Comparison of ENCODE assay signal across 1 cellular context in the genomic region with DNA sequence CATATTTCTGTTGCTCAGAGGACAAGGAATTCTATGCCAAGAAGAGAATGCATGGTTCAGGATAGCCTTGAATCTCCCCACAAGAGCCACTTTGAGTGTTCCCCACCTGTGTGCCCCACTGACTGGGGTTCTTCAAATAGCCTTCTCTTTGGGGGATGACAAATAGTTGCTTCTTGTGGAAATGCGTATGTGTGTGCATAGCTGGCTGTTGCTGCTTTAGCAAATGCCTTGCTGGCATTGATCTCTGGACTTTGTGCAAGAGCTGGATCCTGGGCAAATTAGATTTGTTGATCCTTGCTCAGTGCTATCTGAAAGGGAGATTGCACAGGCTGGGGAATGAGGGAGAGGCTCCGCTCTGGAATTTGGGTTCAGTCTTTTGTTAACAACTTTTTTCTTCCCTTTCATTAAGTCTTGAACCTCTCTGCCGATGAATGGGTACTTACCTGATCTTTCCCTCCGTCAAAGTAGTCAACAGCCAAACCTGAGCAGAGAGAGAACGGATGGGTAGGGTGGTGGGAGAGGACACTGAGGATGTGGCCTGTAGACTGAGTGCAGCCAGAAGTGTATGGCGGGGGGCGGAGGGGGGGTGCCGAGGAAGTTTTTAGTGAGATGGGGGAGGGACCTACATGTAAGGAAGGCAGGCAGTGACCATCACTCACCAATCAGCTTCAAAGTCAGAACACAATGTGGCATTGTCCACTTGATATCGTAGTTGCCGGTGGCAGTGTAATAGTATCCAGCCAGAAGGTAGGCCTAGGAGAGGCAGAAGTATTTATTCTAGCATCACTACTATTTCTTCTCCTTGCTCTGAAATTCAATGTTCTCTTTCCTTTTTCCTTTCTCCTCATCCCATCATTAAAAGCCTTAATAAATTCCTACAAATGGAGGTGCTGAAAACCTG.
A peak's percentile ranks its signal among the peaks of the same experiment; 100 is the strongest.
TF ChIP-seq lines count a peak whose summit lies in the region.

No MANE protein-coding gene starts in this region.

TF ChIP-seq in HepG2, 621 proteins besides CTCF, POLR2A, EP300 and RAD21 (continued from another document and continues in another):
- TF ChIP-seq, protein P1, sequence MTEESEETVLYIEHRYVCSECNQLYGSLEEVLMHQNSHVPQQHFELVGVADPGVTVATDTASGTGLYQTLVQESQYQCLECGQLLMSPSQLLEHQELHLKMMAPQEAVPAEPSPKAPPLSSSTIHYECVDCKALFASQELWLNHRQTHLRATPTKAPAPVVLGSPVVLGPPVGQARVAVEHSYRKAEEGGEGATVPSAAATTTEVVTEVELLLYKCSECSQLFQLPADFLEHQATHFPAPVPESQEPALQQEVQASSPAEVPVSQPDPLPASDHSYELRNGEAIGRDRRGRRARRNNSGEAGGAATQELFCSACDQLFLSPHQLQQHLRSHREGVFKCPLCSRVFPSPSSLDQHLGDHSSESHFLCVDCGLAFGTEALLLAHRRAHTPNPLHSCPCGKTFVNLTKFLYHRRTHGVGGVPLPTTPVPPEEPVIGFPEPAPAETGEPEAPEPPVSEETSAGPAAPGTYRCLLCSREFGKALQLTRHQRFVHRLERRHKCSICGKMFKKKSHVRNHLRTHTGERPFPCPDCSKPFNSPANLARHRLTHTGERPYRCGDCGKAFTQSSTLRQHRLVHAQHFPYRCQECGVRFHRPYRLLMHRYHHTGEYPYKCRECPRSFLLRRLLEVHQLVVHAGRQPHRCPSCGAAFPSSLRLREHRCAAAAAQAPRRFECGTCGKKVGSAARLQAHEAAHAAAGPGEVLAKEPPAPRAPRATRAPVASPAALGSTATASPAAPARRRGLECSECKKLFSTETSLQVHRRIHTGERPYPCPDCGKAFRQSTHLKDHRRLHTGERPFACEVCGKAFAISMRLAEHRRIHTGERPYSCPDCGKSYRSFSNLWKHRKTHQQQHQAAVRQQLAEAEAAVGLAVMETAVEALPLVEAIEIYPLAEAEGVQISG (CRISPR knock-in tag; IDR thresholded peaks at IDR 0.05), result peak; percentile 40; the same call in 1 of the 2 replicates
- TF ChIP-seq RXRB (CRISPR knock-in tag; IDR thresholded peaks at IDR 0.05; ENCODE audit: borderline replicate concordance) (peak; percentile 81), ZNF761 (CRISPR knock-in tag; conservative IDR thresholded peaks at IDR 0.05) (no peak), ZNF780A (CRISPR knock-in tag; IDR thresholded peaks at IDR 0.05) (no peak), TBX3 (IDR thresholded peaks at IDR 0.05; ENCODE audit: borderline replicate concordance) (0 out of 2 replicates have a peak, but pooled peaks have one; percentile 8), NR2F2 (IDR thresholded peaks at IDR 0.05; ENCODE audit: borderline replicate concordance, low read depth) (no peak), ZNF251 (CRISPR knock-in tag; IDR thresholded peaks at IDR 0.05) (no peak), PRPF4 (IDR thresholded peaks at IDR 0.05; ENCODE audit: low read depth, low read length, poor library complexity, severe bottlenecking) (no peak), GTF3A (CRISPR knock-in tag; conservative IDR thresholded peaks at IDR 0.05) (no peak), SCMH1 (CRISPR knock-in tag; IDR thresholded peaks at IDR 0.05; ENCODE audit: borderline replicate concordance) (no peak), CBX5 (CRISPR knock-in tag; IDR thresholded peaks at IDR 0.05; ENCODE audit: borderline replicate concordance) (no peak; the same call in 1 of the 2 replicates), NFYC (CRISPR knock-in tag; IDR thresholded peaks at IDR 0.05) (no peak), TBL1XR1 (IDR thresholded peaks at IDR 0.05; ENCODE audit: borderline replicate concordance, low read length, partially characterized antibody) (no peak), ESRRA (CRISPR knock-in tag; IDR thresholded peaks at IDR 0.05; ENCODE audit: low read depth) (no peak), TMF1 (CRISPR knock-in tag; IDR thresholded peaks at IDR 0.05; ENCODE audit: low read depth) (no peak), TCF7 (IDR thresholded peaks at IDR 0.05; ENCODE audit: low read depth) (peak; percentile 69), ELF4 (CRISPR knock-in tag; IDR thresholded peaks at IDR 0.05; ENCODE audit: borderline replicate concordance) (no peak; the same call in 1 of the 2 replicates), HDAC1 (CRISPR knock-in tag; IDR thresholded peaks at IDR 0.05) (peak; percentile 84), ZNF773 (CRISPR knock-in tag; IDR thresholded peaks at IDR 0.05; ENCODE audit: borderline replicate concordance) (no peak), ZMYM3 (CRISPR knock-in tag; IDR thresholded peaks at IDR 0.05) (no peak), RBM39 (IDR thresholded peaks at IDR 0.05; ENCODE audit: low read depth, low read length, poor library complexity, severe bottlenecking) (no peak), ZNF562 (CRISPR knock-in tag; IDR thresholded peaks at IDR 0.05; ENCODE audit: borderline replicate concordance) (no peak), SOX6 (IDR thresholded peaks at IDR 0.05) (no peak), SOX6 (CRISPR knock-in tag; IDR thresholded peaks at IDR 0.05) (peak; percentile 82), ZSCAN9 (CRISPR knock-in tag; IDR thresholded peaks at IDR 0.05; ENCODE audit: borderline replicate concordance) (no peak), PHF20 (CRISPR knock-in tag; IDR thresholded peaks at IDR 0.05) (no peak), CCDC6 (CRISPR knock-in tag; IDR thresholded peaks at IDR 0.05) (no peak), SOX13 (IDR thresholded peaks at IDR 0.05) (no peak; the same call in none of the 2 replicates), SOX13 (CRISPR knock-in tag; conservative IDR thresholded peaks at IDR 0.05 in 1 of 2, IDR thresholded peaks at IDR 0.05 in 1 of 2) (peak in 1 of 2 experiments; percentile 82; a peak in 2 of 4 replicates), SNAI1 (CRISPR knock-in tag; IDR thresholded peaks at IDR 0.05; ENCODE audit: borderline replicate concordance) (no peak), KLF12 (CRISPR knock-in tag; IDR thresholded peaks at IDR 0.05; ENCODE audit: borderline replicate concordance) (no peak), ZNF615 (CRISPR knock-in tag; IDR thresholded peaks at IDR 0.05; ENCODE audit: borderline replicate concordance) (no peak), SIN3A (IDR thresholded peaks at IDR 0.05; ENCODE audit: borderline replicate concordance, low read depth, low read length) (no peak), PITX1 (CRISPR knock-in tag; IDR thresholded peaks at IDR 0.05) (peak; percentile 76), ZNF382 (CRISPR knock-in tag; IDR thresholded peaks at IDR 0.05; ENCODE audit: borderline replicate concordance) (no peak), SP140L (CRISPR knock-in tag; IDR thresholded peaks at IDR 0.05; ENCODE audit: borderline replicate concordance) (no peak)
- TF ChIP-seq, protein P2, sequence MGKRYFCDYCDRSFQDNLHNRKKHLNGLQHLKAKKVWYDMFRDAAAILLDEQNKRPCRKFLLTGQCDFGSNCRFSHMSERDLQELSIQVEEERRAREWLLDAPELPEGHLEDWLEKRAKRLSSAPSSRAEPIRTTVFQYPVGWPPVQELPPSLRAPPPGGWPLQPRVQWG (CRISPR knock-in tag; IDR thresholded peaks at IDR 0.05; ENCODE audit: borderline replicate concordance, low read depth), result no peak
- TF ChIP-seq, protein P3, sequence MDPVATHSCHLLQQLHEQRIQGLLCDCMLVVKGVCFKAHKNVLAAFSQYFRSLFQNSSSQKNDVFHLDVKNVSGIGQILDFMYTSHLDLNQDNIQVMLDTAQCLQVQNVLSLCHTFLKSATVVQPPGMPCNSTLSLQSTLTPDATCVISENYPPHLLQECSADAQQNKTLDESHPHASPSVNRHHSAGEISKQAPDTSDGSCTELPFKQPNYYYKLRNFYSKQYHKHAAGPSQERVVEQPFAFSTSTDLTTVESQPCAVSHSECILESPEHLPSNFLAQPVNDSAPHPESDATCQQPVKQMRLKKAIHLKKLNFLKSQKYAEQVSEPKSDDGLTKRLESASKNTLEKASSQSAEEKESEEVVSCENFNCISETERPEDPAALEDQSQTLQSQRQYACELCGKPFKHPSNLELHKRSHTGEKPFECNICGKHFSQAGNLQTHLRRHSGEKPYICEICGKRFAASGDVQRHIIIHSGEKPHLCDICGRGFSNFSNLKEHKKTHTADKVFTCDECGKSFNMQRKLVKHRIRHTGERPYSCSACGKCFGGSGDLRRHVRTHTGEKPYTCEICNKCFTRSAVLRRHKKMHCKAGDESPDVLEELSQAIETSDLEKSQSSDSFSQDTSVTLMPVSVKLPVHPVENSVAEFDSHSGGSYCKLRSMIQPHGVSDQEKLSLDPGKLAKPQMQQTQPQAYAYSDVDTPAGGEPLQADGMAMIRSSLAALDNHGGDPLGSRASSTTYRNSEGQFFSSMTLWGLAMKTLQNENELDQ (CRISPR knock-in tag; IDR thresholded peaks at IDR 0.05; ENCODE audit: borderline replicate concordance), result no peak
- TF ChIP-seq, protein P4, sequence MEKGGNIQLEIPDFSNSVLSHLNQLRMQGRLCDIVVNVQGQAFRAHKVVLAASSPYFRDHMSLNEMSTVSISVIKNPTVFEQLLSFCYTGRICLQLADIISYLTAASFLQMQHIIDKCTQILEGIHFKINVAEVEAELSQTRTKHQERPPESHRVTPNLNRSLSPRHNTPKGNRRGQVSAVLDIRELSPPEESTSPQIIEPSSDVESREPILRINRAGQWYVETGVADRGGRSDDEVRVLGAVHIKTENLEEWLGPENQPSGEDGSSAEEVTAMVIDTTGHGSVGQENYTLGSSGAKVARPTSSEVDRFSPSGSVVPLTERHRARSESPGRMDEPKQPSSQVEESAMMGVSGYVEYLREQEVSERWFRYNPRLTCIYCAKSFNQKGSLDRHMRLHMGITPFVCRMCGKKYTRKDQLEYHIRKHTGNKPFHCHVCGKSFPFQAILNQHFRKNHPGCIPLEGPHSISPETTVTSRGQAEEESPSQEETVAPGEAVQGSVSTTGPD (CRISPR knock-in tag; IDR thresholded peaks at IDR 0.05), result no peak
- TF ChIP-seq, protein P5, sequence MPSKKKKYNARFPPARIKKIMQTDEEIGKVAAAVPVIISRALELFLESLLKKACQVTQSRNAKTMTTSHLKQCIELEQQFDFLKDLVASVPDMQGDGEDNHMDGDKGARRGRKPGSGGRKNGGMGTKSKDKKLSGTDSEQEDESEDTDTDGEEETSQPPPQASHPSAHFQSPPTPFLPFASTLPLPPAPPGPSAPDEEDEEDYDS (CRISPR knock-in tag; IDR thresholded peaks at IDR 0.05), result peak; percentile 13
- TF ChIP-seq, protein P6, sequence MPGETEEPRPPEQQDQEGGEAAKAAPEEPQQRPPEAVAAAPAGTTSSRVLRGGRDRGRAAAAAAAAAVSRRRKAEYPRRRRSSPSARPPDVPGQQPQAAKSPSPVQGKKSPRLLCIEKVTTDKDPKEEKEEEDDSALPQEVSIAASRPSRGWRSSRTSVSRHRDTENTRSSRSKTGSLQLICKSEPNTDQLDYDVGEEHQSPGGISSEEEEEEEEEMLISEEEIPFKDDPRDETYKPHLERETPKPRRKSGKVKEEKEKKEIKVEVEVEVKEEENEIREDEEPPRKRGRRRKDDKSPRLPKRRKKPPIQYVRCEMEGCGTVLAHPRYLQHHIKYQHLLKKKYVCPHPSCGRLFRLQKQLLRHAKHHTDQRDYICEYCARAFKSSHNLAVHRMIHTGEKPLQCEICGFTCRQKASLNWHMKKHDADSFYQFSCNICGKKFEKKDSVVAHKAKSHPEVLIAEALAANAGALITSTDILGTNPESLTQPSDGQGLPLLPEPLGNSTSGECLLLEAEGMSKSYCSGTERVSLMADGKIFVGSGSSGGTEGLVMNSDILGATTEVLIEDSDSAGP (CRISPR knock-in tag; IDR thresholded peaks at IDR 0.05; ENCODE audit: borderline replicate concordance), result no peak; the same call in 1 of the 2 replicates
- TF ChIP-seq, protein P7, sequence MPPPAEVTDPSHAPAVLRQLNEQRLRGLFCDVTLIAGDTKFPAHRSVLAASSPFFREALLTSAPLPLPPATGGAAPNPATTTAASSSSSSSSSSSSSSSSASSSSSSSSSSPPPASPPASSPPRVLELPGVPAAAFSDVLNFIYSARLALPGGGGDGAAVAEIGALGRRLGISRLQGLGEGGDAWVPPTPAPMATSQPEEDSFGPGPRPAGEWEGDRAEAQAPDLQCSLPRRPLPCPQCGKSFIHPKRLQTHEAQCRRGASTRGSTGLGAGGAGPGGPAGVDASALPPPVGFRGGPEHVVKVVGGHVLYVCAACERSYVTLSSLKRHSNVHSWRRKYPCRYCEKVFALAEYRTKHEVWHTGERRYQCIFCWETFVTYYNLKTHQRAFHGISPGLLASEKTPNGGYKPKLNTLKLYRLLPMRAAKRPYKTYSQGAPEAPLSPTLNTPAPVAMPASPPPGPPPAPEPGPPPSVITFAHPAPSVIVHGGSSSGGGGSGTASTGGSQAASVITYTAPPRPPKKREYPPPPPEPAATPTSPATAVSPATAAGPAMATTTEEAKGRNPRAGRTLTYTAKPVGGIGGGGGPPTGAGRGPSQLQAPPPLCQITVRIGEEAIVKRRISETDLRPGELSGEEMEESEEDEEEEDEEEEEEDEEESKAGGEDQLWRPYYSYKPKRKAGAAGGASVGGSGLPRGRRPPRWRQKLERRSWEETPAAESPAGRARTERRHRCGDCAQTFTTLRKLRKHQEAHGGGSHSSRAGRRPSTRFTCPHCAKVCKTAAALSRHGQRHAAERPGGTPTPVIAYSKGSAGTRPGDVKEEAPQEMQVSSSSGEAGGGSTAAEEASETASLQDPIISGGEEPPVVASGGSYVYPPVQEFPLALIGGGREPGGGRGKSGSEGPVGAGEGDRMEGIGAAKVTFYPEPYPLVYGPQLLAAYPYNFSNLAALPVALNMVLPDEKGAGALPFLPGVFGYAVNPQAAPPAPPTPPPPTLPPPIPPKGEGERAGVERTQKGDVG (CRISPR knock-in tag; IDR thresholded peaks at IDR 0.05; ENCODE audit: borderline replicate concordance), result no peak
- TF ChIP-seq, protein P8, sequence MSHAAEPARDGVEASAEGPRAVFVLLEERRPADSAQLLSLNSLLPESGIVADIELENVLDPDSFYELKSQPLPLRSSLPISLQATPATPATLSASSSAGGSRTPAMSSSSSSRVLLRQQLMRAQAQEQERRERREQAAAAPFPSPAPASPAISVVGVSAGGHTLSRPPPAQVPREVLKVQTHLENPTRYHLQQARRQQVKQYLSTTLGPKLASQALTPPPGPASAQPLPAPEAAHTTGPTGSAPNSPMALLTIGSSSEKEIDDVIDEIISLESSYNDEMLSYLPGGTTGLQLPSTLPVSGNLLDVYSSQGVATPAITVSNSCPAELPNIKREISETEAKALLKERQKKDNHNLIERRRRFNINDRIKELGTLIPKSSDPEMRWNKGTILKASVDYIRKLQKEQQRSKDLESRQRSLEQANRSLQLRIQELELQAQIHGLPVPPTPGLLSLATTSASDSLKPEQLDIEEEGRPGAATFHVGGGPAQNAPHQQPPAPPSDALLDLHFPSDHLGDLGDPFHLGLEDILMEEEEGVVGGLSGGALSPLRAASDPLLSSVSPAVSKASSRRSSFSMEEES (CRISPR knock-in tag; IDR thresholded peaks at IDR 0.05), result no peak
